11 cellular contexts compared by ENCODE assay signal in genomic region chr4:182555997-182556418, GRCh38.
A peak's percentile ranks its signal among the peaks of the same experiment; 100 is the strongest.
DNase-seq lines count a peak whose midpoint lies in the region; ATAC-seq, FAIRE-seq and TF ChIP-seq lines count a peak whose summit lies in the region.
"Had no signal": no experiment of that assay in that cellular context is flagged by ENCODE, and none has a peak within 500 bp of the region (broad histone marks: within the 10 kb centered on the region; RNA-seq: fewer than 3 reads in every experiment).

No MANE protein-coding gene starts in this region.

- peak overlapping the region; percentile 93 for H4K5ac ChIP-seq in IMR-90 (ENCODE audit: low read depth, low read length)

- dilution Hi-C loops in IMR-90 (cut with HindIII; ENCODE audit: low sequenced_read_pairs, unreplicated experiment) = no loop called here

- H3K4me1 ChIP-seq in IMR-90 (ENCODE audit: control insufficient read depth, insufficient read depth, low read length) = peaks cover 11% of the 10 kb centered on the region

- peak; percentile 72 for ATAC-seq in IMR-90 (ENCODE audit: low read depth)

- no peaks in the 10 kb centered on the region for H3K9me3 ChIP-seq in IMR-90 (ENCODE audit: control insufficient read depth, insufficient read depth, low read length)

- H4K20me1 ChIP-seq in IMR-90 (ENCODE audit: insufficient read depth, low read length) = no peaks in the 10 kb centered on the region

- H3K4me3 Mint-ChIP-seq in activated CD4-positive, alpha-beta memory T cell treated with anti-CD3 and anti-CD28 coated beads, Interleukin-2, amount 10 ng/mL, durations not matched to agents 7 days and 5 days = no peak overlapping the region

- H2BK20ac ChIP-seq in IMR-90 (ENCODE audit: low read depth, low read length) = peak overlapping the region; percentile 92

- POLR2A ChIA-PET in IMR-90 (lab: Charles Lee; ENCODE audit: unreplicated experiment) = no interaction called here
- POLR2A ChIA-PET in activated CD4-positive, alpha-beta memory T cell treated with anti-CD3 and anti-CD28 coated beads, Interleukin-2, amount 10 ng/mL, durations not matched to agents 7 days and 5 days (lab: Charles Lee) = no interaction called here

- peaks cover 4% of the 10 kb centered on the region for H3K9me1 ChIP-seq in IMR-90 (ENCODE audit: insufficient read depth, low read length)

- peak overlapping the region; percentile 69 for H4K91ac ChIP-seq in IMR-90 (ENCODE audit: insufficient read depth, low read depth, low read length)

- peak overlapping the region; percentile 25; the same call in 1 of the 2 replicates for H2AK5ac ChIP-seq in IMR-90 (ENCODE audit: low read depth, low read length)

- H2AFZ ChIP-seq in IMR-90 (replicated peaks; ENCODE audit: low read length, poor library complexity) = peak overlapping the region; percentile 88

- BruUV-seq in IMR-90 (replicated peaks; lab: Mats Ljungman, UMichigan) = no TSS peak

- H3K9ac ChIP-seq in IMR-90 (ENCODE audit: low read depth, low read length) = peak overlapping the region; percentile 43; the same call in 1 of the 2 replicates

- peak overlapping the region; percentile 96 for H3K18ac ChIP-seq in IMR-90 (ENCODE audit: low read depth, low read length)

- no peaks in the 10 kb centered on the region for H3K36me3 ChIP-seq in IMR-90 (ENCODE audit: control insufficient read depth, insufficient read depth, low read length)

- DNase-seq in AG20443 (ENCODE audit: low spot score) (peak; percentile 56), IMR-90 (peak; percentile 91), astrocyte of the hippocampus (ENCODE audit: low read depth, low spot score) (peak; percentile 95), iPS-NIHi7 (ENCODE audit: extremely low spot score) (peak; percentile 29), D721Med (ENCODE audit: insufficient read length, low spot score) (no peak), GM10266 (ENCODE audit: extremely low spot score) (no peak), NCI-H146 treated with DMSO at 0.1 percent for 48 hours (lab: John Stamatoyannopoulos, UW; ENCODE audit: unreplicated experiment) (no peak)
- DNase-seq in activated CD4-positive, alpha-beta memory T cell treated with anti-CD3 and anti-CD28 coated beads, Interleukin-2, amount 10 ng/mL, durations not matched to agents 7 days and 5 days = no peak
- DNase-seq: activated naive CD4-positive, alpha-beta T cell treated with anti-CD3 and anti-CD28 coated beads, Interleukin-2, amount 50 U/mL, for 16 hours; KG1 had no signal

- H3K27me3 Mint-ChIP-seq in activated CD4-positive, alpha-beta memory T cell treated with anti-CD3 and anti-CD28 coated beads, Interleukin-2, amount 10 ng/mL, durations not matched to agents 7 days and 5 days = peaks cover 3% of the 10 kb centered on the region

- peak overlapping the region; percentile 74 for H3K14ac ChIP-seq in IMR-90 (replicated peaks; ENCODE audit: low read depth, low read length)

- H3K27ac Mint-ChIP-seq in activated CD4-positive, alpha-beta memory T cell treated with anti-CD3 and anti-CD28 coated beads, Interleukin-2, amount 10 ng/mL, durations not matched to agents 7 days and 5 days = no peak overlapping the region

- CTCF ChIA-PET in IMR-90 (lab: Yijun Ruan, JAX) = no interaction called here
- CTCF ChIA-PET in activated CD4-positive, alpha-beta memory T cell treated with anti-CD3 and anti-CD28 coated beads, Interleukin-2, amount 10 ng/mL, durations not matched to agents 7 days and 5 days (lab: Charles Lee) = no interaction called here

- no peaks in the 10 kb centered on the region for H3K36me3 Mint-ChIP-seq in activated CD4-positive, alpha-beta memory T cell treated with anti-CD3 and anti-CD28 coated beads, Interleukin-2, amount 10 ng/mL, durations not matched to agents 7 days and 5 days (ENCODE audit: low read depth)

- in situ Hi-C loops in IMR-90 (cut with MboI; ENCODE audit: low sequenced_read_pairs) = no loop called here

- H3K4me3 ChIP-seq in IMR-90 (ENCODE audit: insufficient read depth, low read depth, low read length) = no peak overlapping the region
- H3K4me3 ChIP-seq: skin epidermis had no signal

- no peak for FAIRE-seq in D721Med (lab: Jason Lieb, UNC)

- peak overlapping the region; percentile 25; the same call in 1 of the 3 replicates for H2BK15ac ChIP-seq in IMR-90 (ENCODE audit: low read depth, low read length)

- H3K4ac ChIP-seq in IMR-90 (ENCODE audit: low read depth, low read length) = peak overlapping the region; percentile 84

- H3K4me2 ChIP-seq in IMR-90 (ENCODE audit: low read depth, low read length) = peak overlapping the region; percentile 81

- H2BK120ac ChIP-seq in IMR-90 (ENCODE audit: low read depth, low read length) = peak overlapping the region; percentile 93

- no peak for TF ChIP-seq POLR2A in IMR-90 (IDR thresholded peaks at IDR 0.05; ENCODE audit: low read depth, low read length)

- H3K56ac ChIP-seq in IMR-90 (ENCODE audit: extremely low read depth, insufficient read depth, low read length) = no peak overlapping the region; the same call in 1 of the 2 replicates

- peak overlapping the region; percentile 76 for H3K23ac ChIP-seq in IMR-90 (ENCODE audit: low read depth, low read length)

- no peaks in the 10 kb centered on the region for H3K9me3 Mint-ChIP-seq in activated CD4-positive, alpha-beta memory T cell treated with anti-CD3 and anti-CD28 coated beads, Interleukin-2, amount 10 ng/mL, durations not matched to agents 7 days and 5 days

- no peaks in the 10 kb centered on the region for H3K27me3 ChIP-seq in IMR-90 (ENCODE audit: control insufficient read depth, insufficient read depth, low read length)

- intact Hi-C loops in IMR-90 (cut with micrococcal nuclease) = loop anchor here (5.0 to 10.0 kb wide), 4 partner anchors 74 to 991 kb away; no protein-coding TSS in a partner anchor

- no peak for TF ChIP-seq CTCF in IMR-90 (conservative IDR thresholded peaks at IDR 0.05; ENCODE audit: low read depth, low read length)
- TF ChIP-seq CTCF in D721Med (IDR thresholded peaks at IDR 0.05; ENCODE audit: insufficient read depth, missing control alignments) = no peak
- TF ChIP-seq CTCF in GM10266 (IDR thresholded peaks at IDR 0.05; ENCODE audit: control insufficient read depth, insufficient read depth, low read depth, missing control alignments) = no peak

- H3K27ac ChIP-seq in IMR-90 (ENCODE audit: insufficient read depth, low read length) = peak overlapping the region; percentile 51; the same call in 1 of the 2 replicates
- H3K27ac ChIP-seq: skin epidermis had no signal

- H2BK5ac ChIP-seq in IMR-90 (ENCODE audit: low read depth, low read length, poor library complexity, severe bottlenecking) = peak overlapping the region; percentile 98

- H2AK9ac ChIP-seq in IMR-90 (replicated peaks; ENCODE audit: low read depth, low read length, poor library complexity) = peak overlapping the region; percentile 17

- peaks cover 10 to 18% of the 10 kb centered on the region in 2 experiments; a peak in 2 of 4 replicates for H3K79me1 ChIP-seq in IMR-90 (ENCODE audit: low read depth in 1 of 2, low read length in 2 of 2)

- H3K4me1 Mint-ChIP-seq in activated CD4-positive, alpha-beta memory T cell treated with anti-CD3 and anti-CD28 coated beads, Interleukin-2, amount 10 ng/mL, durations not matched to agents 7 days and 5 days = no peaks in the 10 kb centered on the region

- WGBS in IMR-90 (ENCODE audit: extremely low coverage in 2 of 2, insufficient read length in 1 of 2), 2 experiments = no CpG with 5 or more reads among the region's 1 CpG

- H4K8ac ChIP-seq in IMR-90 (ENCODE audit: low read depth in 2 of 2, low read length in 2 of 2) = peak overlapping the region in 1 of 2 experiments; percentile 89; a peak in 2 of 4 replicates

- TF ChIP-seq RAD21 in IMR-90 (IDR thresholded peaks at IDR 0.05; ENCODE audit: low read length) = no peak

TF ChIP-seq in IMR-90, 13 proteins besides CTCF, POLR2A, EP300 and RAD21:
- TF ChIP-seq CHD1 (IDR thresholded peaks at IDR 0.05; ENCODE audit: low read depth, low read length) (no peak), SMC3 (IDR thresholded peaks at IDR 0.05; ENCODE audit: low read depth, low read length) (no peak), BHLHE40 (IDR thresholded peaks at IDR 0.05; ENCODE audit: low read depth, low read length) (no peak), USF2 (IDR thresholded peaks at IDR 0.05; ENCODE audit: low read depth, low read length) (no peak), ELK1 (IDR thresholded peaks at IDR 0.05; ENCODE audit: borderline replicate concordance, low read depth, low read length) (no peak), MAZ (IDR thresholded peaks at IDR 0.05; ENCODE audit: borderline replicate concordance, low read depth, low read length) (no peak), CEBPB (IDR thresholded peaks at IDR 0.05; ENCODE audit: low read depth, low read length) (peak; percentile 79)

Comparison
In these comparisons a context has a peak if more than half of its experiments do, and no peak if none do; other contexts are left out.
1. DNase-seq: peak in AG20443 (single experiment), IMR-90 (single experiment), astrocyte of the hippocampus (single experiment) and iPS-NIHi7 (single experiment); none in D721Med (single experiment), GM10266 (single experiment), NCI-H146 treated with DMSO at 0.1 percent for 48 hours (single experiment) and activated CD4-positive, alpha-beta memory T cell treated with anti-CD3 and anti-CD28 coated beads, Interleukin-2, amount 10 ng/mL, durations not matched to agents 7 days and 5 days (single experiment).